14 cellular contexts compared by ENCODE assay signal in the genomic region with DNA sequence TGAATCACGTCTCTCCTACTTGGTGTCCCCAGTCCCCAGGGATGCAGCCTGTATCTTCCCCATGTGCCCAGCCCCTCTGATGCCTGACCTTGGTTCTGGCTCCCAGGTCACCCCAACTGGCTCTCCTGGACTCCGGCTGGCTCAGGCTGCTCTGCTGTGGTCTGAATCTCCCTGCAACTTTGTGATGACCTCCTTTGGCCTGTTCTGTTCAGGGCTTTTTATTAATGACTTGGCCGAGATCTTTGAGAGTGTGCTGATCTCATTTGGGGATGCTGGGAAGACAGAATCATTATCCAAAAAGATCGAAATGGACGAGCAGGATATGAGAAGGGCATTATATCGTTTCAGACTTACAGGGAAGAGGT.
DNase-seq lines count a peak whose midpoint lies in the region; ATAC-seq and TF ChIP-seq lines count a peak whose summit lies in the region.
"Had no signal": no experiment of that assay in that cellular context is flagged by ENCODE, and none has a peak within 500 bp of the region (broad histone marks: within the 10 kb centered on the region; RNA-seq: fewer than 3 reads in every experiment).

No MANE protein-coding gene starts in this region.

- CTCF ChIA-PET in A673 (lab: Charles Lee), result no interaction called here

- TF ChIP-seq CTCF in coronary artery (IDR thresholded peaks at IDR 0.05), result no peak
- TF ChIP-seq CTCF in testis (IDR thresholded peaks at IDR 0.05), result no peak
- TF ChIP-seq CTCF in body of pancreas (IDR thresholded peaks at IDR 0.05), result no peak
- TF ChIP-seq CTCF in A673 (conservative IDR thresholded peaks at IDR 0.05; ENCODE audit: low read depth, low read length), result no peak

- no peak for ATAC-seq in body of pancreas

- no TSS peak for BruUV-seq in A673 (replicated peaks; lab: Mats Ljungman, UMichigan)

- WGBS in testis, 2 donors, result 79 to 81% methylated on average over 6 of the region's 6 CpGs
- WGBS in body of pancreas, 2 donors, result 89 to 91% methylated on average over 6 of the region's 6 CpGs

- H3K27ac ChIP-seq in SJSA1 (peak overlapping the region; percentile 45), coronary artery (peak overlapping the region in 1 of 2 donors; percentile 55), subcutaneous abdominal adipose tissue (ENCODE audit: low read depth, low read length) (peak overlapping the region; percentile 82), testis (peak overlapping the region in 1 of 2 donors; percentile 29), body of pancreas (no peak overlapping the region), A673 (ENCODE audit: low read depth, low read length, poor library complexity, severe bottlenecking) (no peak overlapping the region)
- H3K27ac ChIP-seq: C4-2B, ovary had no signal

- H3K27me3 ChIP-seq in SJSA1 (replicated peaks) (no peaks in the 10 kb centered on the region), subcutaneous abdominal adipose tissue (ENCODE audit: control insufficient read depth in 5 of 5, insufficient read depth in 4 of 5, low read length in 5 of 5) (no peaks in the 10 kb centered on the region), testis (no peaks in the 10 kb centered on the region), body of pancreas (no peaks in the 10 kb centered on the region), A673 (replicated peaks; ENCODE audit: insufficient read depth, low read depth, low read length, poor library complexity) (no peaks in the 10 kb centered on the region)
- H3K27me3 ChIP-seq: MG63, ovary had no signal

- no peaks in the 10 kb centered on the region for H3K9me3 ChIP-seq in SJSA1 (replicated peaks)
- no peaks in the 10 kb centered on the region for H3K9me3 ChIP-seq in subcutaneous abdominal adipose tissue (ENCODE audit: control insufficient read depth in 5 of 5, low read length in 5 of 5)
- H3K9me3 ChIP-seq in testis, result no peaks in the 10 kb centered on the region
- H3K9me3 ChIP-seq in body of pancreas, result no peaks in the 10 kb centered on the region
- H3K9me3 ChIP-seq in A673 (ENCODE audit: low read depth, low read length, poor library complexity, severe bottlenecking), result no peaks in the 10 kb centered on the region
- H3K9me3 ChIP-seq: MG63, ovary had no signal

- intact Hi-C loops in testis (cut with DNase I; ENCODE audit: low total_unique reads), result no loop called here
- intact Hi-C loops in body of pancreas (cut with DNase I), result loop anchor here (10.0 kb wide), 1 partner anchor 52 kb away; no protein-coding TSS in a partner anchor
- intact Hi-C loops in A673 (cut with micrococcal nuclease; ENCODE audit: unreplicated experiment), result no loop called here

- POLR2A ChIA-PET in A673 (lab: Charles Lee; ENCODE audit: low non-redundant PET), result no interaction called here

- H3K36me3 ChIP-seq in SJSA1 (peaks cover 75% of the 10 kb centered on the region), subcutaneous abdominal adipose tissue (ENCODE audit: control insufficient read depth in 5 of 5, insufficient read depth in 5 of 5, low read length in 5 of 5) (peaks cover 2 to 68% (median 61%) of the 10 kb centered on the region in 5 donors), testis (ENCODE audit: low read depth, missing control alignments) (no peaks in the 10 kb centered on the region), body of pancreas (replicated peaks in 1 of 2; ENCODE audit: insufficient read depth in 1 of 2, low read depth in 2 of 2) (peaks cover 6 to 19% of the 10 kb centered on the region in 2 donors), A673 (ENCODE audit: insufficient read depth, low read length, poor library complexity, severe bottlenecking) (peaks cover 23% of the 10 kb centered on the region)
- H3K36me3 ChIP-seq: ovary had no signal

- DNase-seq in SJSA1 (ENCODE audit: low read depth in 1 of 2, low spot score in 2 of 2) (no peak), coronary artery (ENCODE audit: low spot score) (no peak), mesenteric fat pad (ENCODE audit: low spot score) (peak; percentile 74), testis (no peak), body of pancreas (no peak), A673 (ENCODE audit: low spot score) (no peak)
- DNase-seq: activated naive CD4-positive, alpha-beta T cell treated with anti-CD3 and anti-CD28 coated beads, Interleukin-2, amount 10 ng/mL, durations not matched to agents 7 days and 5 days; NCI-H2029 treated with DMSO at 0.1 percent for 48 hours; NCI-H774; ovary; stimulated activated CD4-positive, alpha-beta T cell treated with anti-CD3 and anti-CD28 coated beads, Interleukin-15, amount 100 ng/mL, for 24 hours had no signal

- TF ChIP-seq POLR2A in testis (IDR thresholded peaks at IDR 0.05) (no peak), body of pancreas (IDR thresholded peaks at IDR 0.05) (no peak)

- no peak overlapping the region for H3K9ac ChIP-seq in subcutaneous abdominal adipose tissue (ENCODE audit: low read length in 5 of 5)

- no peak overlapping the region for H3K4me3 ChIP-seq in SJSA1
- H3K4me3 ChIP-seq in coronary artery, result peak overlapping the region; percentile 19
- peak overlapping the region in 3 of 5 donors; percentile 10 to 28 (median 11) for H3K4me3 ChIP-seq in subcutaneous abdominal adipose tissue (ENCODE audit: low read depth in 1 of 5, low read length in 5 of 5)
- H3K4me3 ChIP-seq in testis, result no peak overlapping the region
- no peak overlapping the region for H3K4me3 ChIP-seq in body of pancreas
- no peak overlapping the region for H3K4me3 ChIP-seq in A673 (ENCODE audit: low read depth, low read length, poor library complexity, severe bottlenecking)
- H3K4me3 ChIP-seq: MG63, ovary had no signal

- H3K4me1 ChIP-seq in SJSA1 (replicated peaks) (peaks cover 14% of the 10 kb centered on the region), subcutaneous abdominal adipose tissue (ENCODE audit: control insufficient read depth in 5 of 5, insufficient read depth in 5 of 5, low read length in 5 of 5) (peaks cover 2 to 21% (median 20%) of the 10 kb centered on the region in 5 donors), testis (no peaks in the 10 kb centered on the region), body of pancreas (peaks cover under 1% of the 10 kb centered on the region), A673 (ENCODE audit: insufficient read depth, low read length, poor library complexity, severe bottlenecking) (no peaks in the 10 kb centered on the region)

Comparison
In these comparisons a context has a peak if more than half of its experiments do, and no peak if none do; other contexts are left out.
1. H3K27ac ChIP-seq: peak in SJSA1 (single experiment) and subcutaneous abdominal adipose tissue (single experiment); none in body of pancreas (0 of 4) and A673 (single experiment).
2. H3K4me3 ChIP-seq: peak in coronary artery (single experiment) and subcutaneous abdominal adipose tissue (3 of 5); none in SJSA1 (single experiment), testis (0 of 2), body of pancreas (0 of 2) and A673 (single experiment).